In genomic region chr15:60128000-60128376, GRCh38 we compare ENCODE assay signal across 8 cellular contexts.
DNase-seq lines count a peak whose midpoint lies in the region; ATAC-seq and TF ChIP-seq lines count a peak whose summit lies in the region.

No MANE protein-coding gene starts in this region.

- CTCF ChIA-PET in HEK293 (lab: Yijun Ruan, JAX), result interaction anchor here (0.6 to 3.5 kb wide), 7 partner anchors 11 to 386 kb away, joined by 3 to 12 read pairs (median 3); no protein-coding TSS in a partner anchor
- CTCF ChIA-PET in activated CD4-positive, alpha-beta memory T cell treated with anti-CD3 and anti-CD28 coated beads for 36 hours (lab: Charles Lee), result interaction anchor here (0.8 to 1.8 kb wide), 5 partner anchors 11 to 210 kb away, joined by 3 to 9 read pairs (median 5); no protein-coding TSS in a partner anchor

- no peak for ATAC-seq in stimulated activated effector memory CD8-positive, alpha-beta T cell treated with anti-CD3 and anti-CD28 coated beads, Interleukin-12 subunit alpha, Interleukin-12 subunit beta, amount 100 ng/mL, for 72 hours
- ATAC-seq in GM21717 (IDR thresholded peaks at IDR 0.05; ENCODE audit: unreplicated experiment) (no peak), HG03159 (IDR thresholded peaks at IDR 0.05; ENCODE audit: unreplicated experiment) (no peak), GM19452 (IDR thresholded peaks at IDR 0.05; ENCODE audit: unreplicated experiment) (no peak)

- POLR2A ChIA-PET in HEK293 (lab: Yijun Ruan, JAX), result interaction anchor here (1.1 to 1.3 kb wide), 2 partner anchors 71 to 124 kb away, joined by 3 to 5 read pairs; partner anchors contain the start of gene FOXB1
- POLR2A ChIA-PET in activated CD4-positive, alpha-beta memory T cell treated with anti-CD3 and anti-CD28 coated beads for 36 hours (lab: Charles Lee), result interaction anchor here (1.2 to 1.4 kb wide), 2 partner anchors 12 to 84 kb away, joined by 3 to 9 read pairs; no protein-coding TSS in a partner anchor

- peak overlapping the region; percentile 67 for H3K4me3 Mint-ChIP-seq in activated CD4-positive, alpha-beta memory T cell treated with anti-CD3 and anti-CD28 coated beads for 36 hours
- peak overlapping the region; percentile 62 for H3K4me3 Mint-ChIP-seq in stimulated activated effector memory CD8-positive, alpha-beta T cell treated with anti-CD3 and anti-CD28 coated beads, Interleukin-12 subunit alpha, Interleukin-12 subunit beta, amount 100 ng/mL, for 72 hours

- H3K27me3 ChIP-seq in iPS-18a (ENCODE audit: control insufficient read depth, insufficient read depth, low read length), result no peaks in the 10 kb centered on the region

- peaks cover 52% of the 10 kb centered on the region for H3K4me1 Mint-ChIP-seq in activated CD4-positive, alpha-beta memory T cell treated with anti-CD3 and anti-CD28 coated beads for 36 hours (ENCODE audit: low read depth)
- peaks cover 19% of the 10 kb centered on the region for H3K4me1 Mint-ChIP-seq in stimulated activated effector memory CD8-positive, alpha-beta T cell treated with anti-CD3 and anti-CD28 coated beads, Interleukin-12 subunit alpha, Interleukin-12 subunit beta, amount 100 ng/mL, for 72 hours

- no peaks in the 10 kb centered on the region for H3K27me3 Mint-ChIP-seq in activated CD4-positive, alpha-beta memory T cell treated with anti-CD3 and anti-CD28 coated beads for 36 hours

- no peak for DNase-seq in activated CD4-positive, alpha-beta memory T cell treated with anti-CD3 and anti-CD28 coated beads for 36 hours
- DNase-seq in stimulated activated effector memory CD8-positive, alpha-beta T cell treated with anti-CD3 and anti-CD28 coated beads, Interleukin-12 subunit alpha, Interleukin-12 subunit beta, amount 100 ng/mL, for 72 hours (ENCODE audit: low spot score in 2 of 2), result peak in 1 of 2 donors; percentile 55
- DNase-seq in activated CD4-positive, CD25-positive, alpha-beta regulatory T cell (lab: John Stamatoyannopoulos, UW), result no peak

- H3K36me3 ChIP-seq in HEK293 (ENCODE audit: control insufficient read depth in 2 of 2, insufficient read depth in 1 of 2, low read length in 2 of 2) (no peaks in the 10 kb centered on the region), iPS-18a (ENCODE audit: control insufficient read depth, low read depth, low read length) (no peaks in the 10 kb centered on the region)

- no peaks in the 10 kb centered on the region for H3K9me3 Mint-ChIP-seq in activated CD4-positive, alpha-beta memory T cell treated with anti-CD3 and anti-CD28 coated beads for 36 hours
- H3K9me3 Mint-ChIP-seq in stimulated activated effector memory CD8-positive, alpha-beta T cell treated with anti-CD3 and anti-CD28 coated beads, Interleukin-12 subunit alpha, Interleukin-12 subunit beta, amount 100 ng/mL, for 72 hours, result no peaks in the 10 kb centered on the region

- H3K27ac ChIP-seq in HEK293 (ENCODE audit: extremely low read depth, low read depth, low read length) (peak overlapping the region; percentile 66), iPS-18a (ENCODE audit: low read length) (peak overlapping the region; percentile 26)

- peak overlapping the region; percentile 21 for H3K9ac ChIP-seq in iPS-18a (ENCODE audit: low read length)

- H3K4me3 ChIP-seq in HEK293 (ENCODE audit: low read depth, low read length), result peak overlapping the region; percentile 19; the same call in 1 of the 2 replicates
- H3K4me3 ChIP-seq in iPS-18a (ENCODE audit: low read length), result peak overlapping the region; percentile 44

- H3K4me1 ChIP-seq in HEK293 (ENCODE audit: control insufficient read depth, insufficient read depth, low read length) (peaks cover 3% of the 10 kb centered on the region; the same call in 1 of the 2 replicates), iPS-18a (ENCODE audit: control insufficient read depth, low read depth, low read length) (peaks cover 24% of the 10 kb centered on the region)

- H3K9me3 ChIP-seq in HEK293 (ENCODE audit: control insufficient read depth, insufficient read depth, low read depth, low read length) (no peaks in the 10 kb centered on the region), iPS-18a (ENCODE audit: control insufficient read depth, low read depth, low read length) (no peaks in the 10 kb centered on the region)

- TF ChIP-seq CTCF in HEK293 (tag by site-specific recombination; IDR thresholded peaks at IDR 0.05), result no peak

- intact Hi-C loops in activated CD4-positive, alpha-beta memory T cell treated with anti-CD3 and anti-CD28 coated beads for 36 hours (cut with micrococcal nuclease), result loop anchor here (1.0 to 10.0 kb wide), 6 partner anchors 17 to 1937 kb away; partner anchors contain the start of genes C2CD4A and VPS13C

- H3K27ac Mint-ChIP-seq in activated CD4-positive, alpha-beta memory T cell treated with anti-CD3 and anti-CD28 coated beads for 36 hours, result peak overlapping the region; percentile 76
- H3K27ac Mint-ChIP-seq in stimulated activated effector memory CD8-positive, alpha-beta T cell treated with anti-CD3 and anti-CD28 coated beads, Interleukin-12 subunit alpha, Interleukin-12 subunit beta, amount 100 ng/mL, for 72 hours, result no peak overlapping the region

- H3K36me3 Mint-ChIP-seq in activated CD4-positive, alpha-beta memory T cell treated with anti-CD3 and anti-CD28 coated beads for 36 hours, result no peaks in the 10 kb centered on the region
- H3K36me3 Mint-ChIP-seq in stimulated activated effector memory CD8-positive, alpha-beta T cell treated with anti-CD3 and anti-CD28 coated beads, Interleukin-12 subunit alpha, Interleukin-12 subunit beta, amount 100 ng/mL, for 72 hours, result peaks cover 7% of the 10 kb centered on the region

TF ChIP-seq in HEK293, 187 proteins besides CTCF, POLR2A, EP300 and RAD21:
- TF ChIP-seq ZNF221 (tag by site-specific recombination; IDR thresholded peaks at IDR 0.05; ENCODE audit: borderline replicate concordance), result no peak
- 0 out of 2 replicates have a peak, but pooled peaks have one; percentile 24 for TF ChIP-seq ZBTB17 (tag by site-specific recombination; IDR thresholded peaks at IDR 0.05)
